ENCODE assay signal across 21 cellular contexts in the genomic region with DNA sequence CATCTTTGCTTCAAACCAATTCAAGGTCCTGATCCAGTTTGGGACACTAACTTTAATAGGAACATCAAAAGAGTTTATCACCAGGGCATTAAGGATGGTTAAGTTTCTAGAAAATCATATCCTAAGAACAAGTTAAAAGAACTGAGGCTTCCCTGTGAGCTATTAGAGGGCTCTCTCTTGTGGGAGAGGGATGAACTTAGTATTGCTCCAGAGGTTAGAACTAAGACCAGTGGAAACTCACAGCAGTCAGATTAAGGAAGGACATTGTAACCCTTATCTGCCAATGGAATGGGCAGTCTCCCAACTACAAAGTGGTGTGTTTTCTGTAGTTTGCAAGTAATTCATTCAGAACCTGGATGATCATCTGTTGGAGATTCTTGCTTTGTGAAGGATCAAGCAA. TPM values are rescaled to one million over a fixed set of nuclear protein-coding genes. Genes with fewer than 3 reads are reported as not detected.
DNase-seq lines count a peak whose midpoint lies in the region; ATAC-seq and TF ChIP-seq lines count a peak whose summit lies in the region.
"Had no signal": no experiment of that assay in that cellular context is flagged by ENCODE, and none has a peak within 500 bp of the region (broad histone marks: within the 10 kb centered on the region; RNA-seq: fewer than 3 reads in every experiment).

No MANE protein-coding gene starts in this region.

- H3K4me2 ChIP-seq in mesenchymal stem cell (ENCODE audit: low read length, poor library complexity, severe bottlenecking): no peak overlapping the region
- H3K4me2 ChIP-seq: PC-9 had no signal

- no peak overlapping the region for H3K27ac ChIP-seq in mesenchymal stem cell (ENCODE audit: low read length, poor library complexity, severe bottlenecking)
- H3K27ac ChIP-seq: body of pancreas, dorsolateral prefrontal cortex, PC-9, stomach, uterus had no signal

- H3K9ac ChIP-seq in mesenchymal stem cell (ENCODE audit: low read length): no peak overlapping the region

- no peak for DNase-seq in AG09319 (ENCODE audit: extremely low read depth, low read depth)
- peak; percentile 64 for DNase-seq in NCI-H226
- DNase-seq in dedifferentiated amniotic fluid mesenchymal stem cell (ENCODE audit: extremely low spot score): peak; percentile 40
- DNase-seq in mesenchymal stem cell: peak; percentile 33
- DNase-seq in H7: no peak
- no peak for DNase-seq in MG63
- no peak for DNase-seq in stimulated activated CD8-positive, alpha-beta memory T cell treated with anti-CD3 and anti-CD28 coated beads, Interleukin-4, amount 100 ng/mL, for 48 hours
- DNase-seq: activated CD4-positive, alpha-beta T cell treated with anti-CD3 and anti-CD28 coated beads for 48 hours; activated CD8-positive, alpha-beta memory T cell treated with anti-CD3 and anti-CD28 coated beads, Interleukin-2, amount 50 U/mL, for 4 hours; activated gamma-delta T cell treated with Interleukin-2 at 50 U/mL for 16 hours; body of pancreas; COR-L47; dorsolateral prefrontal cortex; NCI-H1092; PC-9; right cardiac atrium; stomach; uterus had no signal

- H4K91ac ChIP-seq in mesenchymal stem cell (ENCODE audit: low read length): no peak overlapping the region

- H3K27me3 ChIP-seq in mesenchymal stem cell (ENCODE audit: control insufficient read depth in 1 of 2, insufficient read depth in 1 of 2, low read length in 2 of 2) (no peaks in the 10 kb centered on the region), H7 (ENCODE audit: control insufficient read depth, insufficient read depth, low read length) (no peaks in the 10 kb centered on the region; the same call in 1 of the 2 replicates), MG63 (no peaks in the 10 kb centered on the region)
- H3K27me3 ChIP-seq: body of pancreas, stomach, uterus had no signal

- H2AFZ ChIP-seq in mesenchymal stem cell (ENCODE audit: low read depth, low read length): no peak overlapping the region
- H2AFZ ChIP-seq: PC-9 had no signal

- no peak overlapping the region for H3K4me3 ChIP-seq in mesenchymal stem cell (ENCODE audit: insufficient read depth in 1 of 2, low read depth in 1 of 2, low read length in 2 of 2)
- H3K4me3 ChIP-seq in H7 (ENCODE audit: insufficient read depth, low read depth, low read length): no peak overlapping the region
- no peak overlapping the region for H3K4me3 ChIP-seq in MG63
- H3K4me3 ChIP-seq: body of pancreas, dorsolateral prefrontal cortex, PC-9, stomach, uterus had no signal

- no peak overlapping the region for H3K14ac ChIP-seq in mesenchymal stem cell (ENCODE audit: low read length in 2 of 2)

- no peak overlapping the region for H2BK5ac ChIP-seq in mesenchymal stem cell (ENCODE audit: low read depth, low read length, poor library complexity, severe bottlenecking)

- no peak overlapping the region for H3K4ac ChIP-seq in mesenchymal stem cell (ENCODE audit: low read depth in 1 of 2, low read length in 2 of 2)

- no peaks in the 10 kb centered on the region for H3K9me3 ChIP-seq in mesenchymal stem cell (ENCODE audit: control insufficient read depth, low read length)
- no peaks in the 10 kb centered on the region for H3K9me3 ChIP-seq in MG63
- H3K9me3 ChIP-seq: body of pancreas, stomach, uterus had no signal

- no peak overlapping the region for H3K18ac ChIP-seq in mesenchymal stem cell (ENCODE audit: low read depth in 1 of 2, low read length in 2 of 2)

- no peak overlapping the region for H2BK12ac ChIP-seq in mesenchymal stem cell (ENCODE audit: low read length in 2 of 2)

- H3K23ac ChIP-seq in mesenchymal stem cell (ENCODE audit: low read length in 2 of 2): no peak overlapping the region

- no peak overlapping the region for H2AK5ac ChIP-seq in mesenchymal stem cell (ENCODE audit: low read length, severe bottlenecking)

- H3K4me1 ChIP-seq in mesenchymal stem cell (ENCODE audit: control insufficient read depth, insufficient read depth, low read depth, low read length): no peaks in the 10 kb centered on the region
- H3K4me1 ChIP-seq: uterus had no signal

- H3K79me1 ChIP-seq in mesenchymal stem cell (replicated peaks; ENCODE audit: low read length, poor library complexity, severe bottlenecking): no peaks in the 10 kb centered on the region

- peak; percentile 35 for TF ChIP-seq CTCF in AG09319 (IDR thresholded peaks at IDR 0.05; ENCODE audit: low read depth, low read length)

- H3K36me3 ChIP-seq in mesenchymal stem cell (ENCODE audit: control insufficient read depth in 1 of 2, insufficient read depth in 2 of 2, low read depth in 1 of 2, low read length in 2 of 2) (no peaks in the 10 kb centered on the region), H7 (replicated peaks; ENCODE audit: control insufficient read depth, insufficient read depth, low read length) (no peaks in the 10 kb centered on the region), MG63 (no peaks in the 10 kb centered on the region)
- H3K36me3 ChIP-seq: stomach, uterus had no signal

- H2BK15ac ChIP-seq in mesenchymal stem cell (ENCODE audit: low read depth, poor library complexity, severe bottlenecking): no peak overlapping the region

- H4K8ac ChIP-seq in mesenchymal stem cell (ENCODE audit: low read length): no peak overlapping the region

- ATAC-seq in GM21528 (IDR thresholded peaks at IDR 0.05; ENCODE audit: low FRiP score, unreplicated experiment): no peak
- ATAC-seq: body of pancreas had no signal

- no peak overlapping the region for H2BK120ac ChIP-seq in mesenchymal stem cell (ENCODE audit: low read depth, low read length)

RNA-seq across cellular contexts. Expression of a gene that starts 36.8 kb away (rescaled TPM):
- polyA plus RNA-seq in mesenchymal stem cell (2013, experiment 1 of 2): not detected
- polyA plus RNA-seq in mesenchymal stem cell (2013, experiment 2 of 2): not detected
- not detected in 2 replicates for total RNA-seq in H7 (2014; rRNA removed; shearing (Covaris generic))
- not detected in 2 replicates for total RNA-seq in MG63 (2014; rRNA removed; shearing (Covaris generic); ENCODE audit: low replicate concordance)
- total RNA-seq: body of pancreas, epithelial cell of proximal tubule, mononuclear cell, PC-9, right cardiac atrium, stomach, uterus had no signal
- polyA plus RNA-seq: right cardiac atrium had no signal

Comparison
In these comparisons a context has a peak if more than half of its experiments do, and no peak if none do; other contexts are left out.
1. DNase-seq: peak in NCI-H226 (single experiment), dedifferentiated amniotic fluid mesenchymal stem cell (single experiment) and mesenchymal stem cell (single experiment); none in AG09319 (single experiment), H7 (single experiment), MG63 (single experiment) and stimulated activated CD8-positive, alpha-beta memory T cell treated with anti-CD3 and anti-CD28 coated beads, Interleukin-4, amount 100 ng/mL, for 48 hours (single experiment).